In genomic region chr22:47006433-47006832, GRCh38 we compare ENCODE assay signal across 24 cellular contexts.
"Had no signal": no experiment of that assay in that cellular context is flagged by ENCODE, and none has a peak within 500 bp of the region (broad histone marks: within the 10 kb centered on the region; RNA-seq: fewer than 3 reads in every experiment).

No MANE protein-coding gene starts in this region.

- H3K27ac ChIP-seq: SK-N-MC had no signal

- H3K27me3 ChIP-seq: MG63 had no signal

- H3K4me3 ChIP-seq: MG63, SK-N-MC had no signal

- ATAC-seq: HepG2 had no signal

- FAIRE-seq: HepG2, RCC 7860 had no signal

- H3K9me3 ChIP-seq: MG63 had no signal

- DNase-seq: IMR-90, Karpas-422, KG1, MG63, NCI-H1092, NCI-H1105 treated with DMSO at 0.1 percent for 48 hours, NCI-H1417 treated with DMSO at 0.1 percent for 48 hours, NCI-H146, NCI-H1694 treated with DMSO at 0.1 percent for 48 hours, NCI-H1930, NCI-H2081, NCI-H2107, NCI-H226, NCI-H446, NCI-H510A, NCI-H524 treated with DMSO at 0.1 percent for 48 hours, NCI-H69, NCI-H774, RPMI8226, SHP77, SW 1271 had no signal
